ENCODE assay signal across 27 cellular contexts in genomic region chr6:19349429-19349828, GRCh38.
DNase-seq lines count a peak whose midpoint lies in the region; ATAC-seq, FAIRE-seq and TF ChIP-seq lines count a peak whose summit lies in the region.
"Had no signal": no experiment of that assay in that cellular context is flagged by ENCODE, and none has a peak within 500 bp of the region (broad histone marks: within the 10 kb centered on the region; RNA-seq: fewer than 3 reads in every experiment).

No MANE protein-coding gene starts in this region.

- TF ChIP-seq CTCF in HEK293 (tag by site-specific recombination; IDR thresholded peaks at IDR 0.05) (no peak), VCaP (conservative IDR thresholded peaks at IDR 0.05) (no peak), K562 (IDR thresholded peaks at IDR 0.05 in 2 of 3, conservative IDR thresholded peaks at IDR 0.05 in 1 of 3; ENCODE audit: insufficient read depth in 2 of 3, low read depth in 1 of 3, low read length in 3 of 3) (no peak), pancreas (IDR thresholded peaks at IDR 0.05) (no peak)

- TF ChIP-seq EP300 in K562 (IDR thresholded peaks at IDR 0.05; ENCODE audit: low read length): no peak

- 0% methylated on average over 3 of the region's 3 CpGs for WGBS in K562 (ENCODE audit: insufficient coverage, low coverage, missing lambda C conversion rate)
- 71 to 92% methylated on average over 3 of the region's 3 CpGs for WGBS in pancreas, 2 donors

- no peak for TF ChIP-seq RAD21 in K562 (CRISPR knock-in tag; conservative IDR thresholded peaks at IDR 0.05 in 1 of 2, IDR thresholded peaks at IDR 0.05 in 1 of 2)

- H3K9me1 ChIP-seq in K562 (ENCODE audit: control insufficient read depth, insufficient read depth, low read length): no peaks in the 10 kb centered on the region

- H2AFZ ChIP-seq in K562 (ENCODE audit: low read depth, low read length): no peak overlapping the region

- H3K9ac ChIP-seq in K562 (ENCODE audit: insufficient read depth in 1 of 2, low read depth in 2 of 2, low read length in 2 of 2): no peak overlapping the region
- H3K9ac ChIP-seq: BLaER1 had no signal

- no TSS peak for BruUV-seq in K562 (replicated peaks; lab: Mats Ljungman, UMichigan)

- no peaks in the 10 kb centered on the region for H4K20me1 ChIP-seq in K562 (replicated peaks; ENCODE audit: control insufficient read depth, insufficient read depth, low read length)
- H4K20me1 ChIP-seq: BLaER1 had no signal

- FAIRE-seq in K562 (lab: Jason Lieb, UNC) (no peak), pancreas (lab: Jason Lieb, UNC) (no peak)
- FAIRE-seq: A204.1, GM12878, GM12892, GM18507 had no signal

- POLR2A ChIA-PET in HEK293 (lab: Yijun Ruan, JAX): no interaction called here
- POLR2A ChIA-PET in K562 (lab: Yijun Ruan, JAX): no interaction called here

- H3K27me3 ChIP-seq in K562 (ENCODE audit: control insufficient read depth in 2 of 2, insufficient read depth in 2 of 2, low read length in 2 of 2) (no peaks in the 10 kb centered on the region), pancreas (no peaks in the 10 kb centered on the region)
- H3K27me3 ChIP-seq: BE2C, BLaER1 had no signal

- intact Hi-C loops in K562 (cut with micrococcal nuclease) (no loop called here), pancreas (cut with DNase I) (no loop called here)

- H3K4me3 ChIP-seq in HEK293 (ENCODE audit: low read depth, low read length): no peak overlapping the region
- H3K4me3 ChIP-seq in K562: no peak overlapping the region
- H3K4me3 ChIP-seq in pancreas: no peak overlapping the region
- H3K4me3 ChIP-seq: BLaER1, GM12878 had no signal

- in situ Hi-C loops in K562 (cut with MboI): no loop called here

- ATAC-seq in K562 (no peak), pancreas (no peak)
- no peak for ATAC-seq in natural killer cell treated with Interleukin-12 subunit alpha and Interleukin-12 subunit beta and Interleukin-15 and Interleukin-18, amount 100 ng/mL, for 72 hours
- ATAC-seq: GM12878 had no signal

- H3K36me3 ChIP-seq in HEK293 (ENCODE audit: control insufficient read depth in 2 of 2, insufficient read depth in 1 of 2, low read length in 2 of 2): no peaks in the 10 kb centered on the region
- H3K36me3 ChIP-seq in K562 (ENCODE audit: control insufficient read depth, insufficient read depth, low read length): no peaks in the 10 kb centered on the region
- no peaks in the 10 kb centered on the region for H3K36me3 ChIP-seq in pancreas
- H3K36me3 ChIP-seq: BE2C, BLaER1 had no signal

- H3K4me2 ChIP-seq in K562 (ENCODE audit: insufficient read depth, low read length): no peak overlapping the region
- H3K4me2 ChIP-seq: BLaER1 had no signal

- no peaks in the 10 kb centered on the region for H3K4me1 Mint-ChIP-seq in natural killer cell treated with Interleukin-12 subunit alpha and Interleukin-12 subunit beta and Interleukin-15 and Interleukin-18, amount 100 ng/mL, for 72 hours (ENCODE audit: low read depth in 2 of 2)
- H3K4me1 Mint-ChIP-seq: CD14-positive monocyte; CD4-positive, alpha-beta memory T cell; CD4-positive, CD25-positive, alpha-beta regulatory T cell; CD8-positive, alpha-beta memory T cell had no signal

- no peak for TF ChIP-seq POLR2A in K562 (conservative IDR thresholded peaks at IDR 0.05)

- no peak overlapping the region for H3K27ac ChIP-seq in HEK293 (ENCODE audit: extremely low read depth, low read depth, low read length)
- peak overlapping the region; percentile 14; the same call in 1 of the 2 replicates for H3K27ac ChIP-seq in VCaP
- no peak overlapping the region for H3K27ac ChIP-seq in K562 (ENCODE audit: extremely low read depth, low read depth, low read length)
- H3K27ac ChIP-seq in pancreas: no peak overlapping the region
- H3K27ac ChIP-seq: BLaER1 had no signal

- CTCF ChIA-PET in HEK293 (lab: Yijun Ruan, JAX) (no interaction called here), K562 (lab: Yijun Ruan, JAX; ENCODE audit: low intra/inter-chr PET ratio) (no interaction called here)

- H3K4me1 ChIP-seq in HEK293 (ENCODE audit: control insufficient read depth, insufficient read depth, low read length): no peaks in the 10 kb centered on the region; the same call in 1 of the 2 replicates
- H3K4me1 ChIP-seq in K562 (replicated peaks in 1 of 2; ENCODE audit: control insufficient read depth in 2 of 2, insufficient read depth in 2 of 2, low read length in 2 of 2): no peaks in the 10 kb centered on the region
- no peaks in the 10 kb centered on the region for H3K4me1 ChIP-seq in pancreas
- H3K4me1 ChIP-seq: BE2C, BLaER1 had no signal

- H3K27ac Mint-ChIP-seq in natural killer cell treated with Interleukin-12 subunit alpha and Interleukin-12 subunit beta and Interleukin-15 and Interleukin-18, amount 100 ng/mL, for 72 hours: no peak overlapping the region
- H3K27ac Mint-ChIP-seq: CD14-positive monocyte; CD4-positive, alpha-beta memory T cell; CD4-positive, CD25-positive, alpha-beta regulatory T cell; CD8-positive, alpha-beta memory T cell had no signal

- no peaks in the 10 kb centered on the region for H3K36me3 Mint-ChIP-seq in natural killer cell treated with Interleukin-12 subunit alpha and Interleukin-12 subunit beta and Interleukin-15 and Interleukin-18, amount 100 ng/mL, for 72 hours
- H3K36me3 Mint-ChIP-seq: CD14-positive monocyte; CD4-positive, alpha-beta memory T cell; CD4-positive, CD25-positive, alpha-beta regulatory T cell; CD8-positive, alpha-beta memory T cell had no signal

- peaks cover 11% of the 10 kb centered on the region for H3K9me3 Mint-ChIP-seq in natural killer cell treated with Interleukin-12 subunit alpha and Interleukin-12 subunit beta and Interleukin-15 and Interleukin-18, amount 100 ng/mL, for 72 hours

- H3K4me3 Mint-ChIP-seq in natural killer cell treated with Interleukin-12 subunit alpha and Interleukin-12 subunit beta and Interleukin-15 and Interleukin-18, amount 100 ng/mL, for 72 hours: no peak overlapping the region
- H3K4me3 Mint-ChIP-seq: CD14-positive monocyte; CD4-positive, alpha-beta memory T cell; CD4-positive, CD25-positive, alpha-beta regulatory T cell; CD8-positive, alpha-beta memory T cell had no signal

- H3K79me2 ChIP-seq in K562 (ENCODE audit: control insufficient read depth, insufficient read depth, low read length): no peaks in the 10 kb centered on the region

- DNase-seq in K562 (ENCODE audit: extremely low read depth in 1 of 4, low spot score in 3 of 4): no peak
- no peak for DNase-seq in natural killer cell treated with Interleukin-12 subunit alpha and Interleukin-12 subunit beta and Interleukin-15 and Interleukin-18, amount 100 ng/mL, for 72 hours (ENCODE audit: low spot score)
- DNase-seq in pancreas: no peak
- no peak for DNase-seq in SKM-1 treated with dmso at 0.1 percent for 144 hours (lab: John Stamatoyannopoulos, UW; ENCODE audit: unreplicated experiment)
- DNase-seq: 8988T; ACHN; BE2C; C1 segment of cervical spinal cord; CD4-positive, alpha-beta memory T cell; CD4-positive, CD25-positive, alpha-beta regulatory T cell; CD8-positive, alpha-beta memory T cell; COR-L47; DMS 273 treated with DMSO at 0.1 percent for 48 hours; DMS153; DMS53; DMS79; DND-41; EL; GDM1 had no signal

- H3K9me3 ChIP-seq in HEK293 (ENCODE audit: control insufficient read depth, insufficient read depth, low read depth, low read length): no peaks in the 10 kb centered on the region; the same call in 1 of the 2 replicates
- H3K9me3 ChIP-seq in K562 (replicated peaks; ENCODE audit: control insufficient read depth, insufficient read depth, low read depth, low read length): no peaks in the 10 kb centered on the region; the same call in 1 of the 2 replicates
- H3K9me3 ChIP-seq in pancreas: no peaks in the 10 kb centered on the region
- H3K9me3 ChIP-seq: BE2C had no signal

- no peaks in the 10 kb centered on the region for H3K27me3 Mint-ChIP-seq in natural killer cell treated with Interleukin-12 subunit alpha and Interleukin-12 subunit beta and Interleukin-15 and Interleukin-18, amount 100 ng/mL, for 72 hours
- H3K27me3 Mint-ChIP-seq: CD4-positive, alpha-beta memory T cell; CD4-positive, CD25-positive, alpha-beta regulatory T cell; CD8-positive, alpha-beta memory T cell had no signal

TF ChIP-seq in HEK293, 187 proteins besides CTCF, POLR2A, EP300 and RAD21:
- no peak for TF ChIP-seq ZNF626 (tag by site-specific recombination; IDR thresholded peaks at IDR 0.05)
- TF ChIP-seq ZBTB48 (tag by site-specific recombination; IDR thresholded peaks at IDR 0.05): no peak
- no peak for TF ChIP-seq HOXD13 (CRISPR knock-in tag; IDR thresholded peaks at IDR 0.05; ENCODE audit: borderline replicate concordance)
- no peak for TF ChIP-seq ZSCAN4 (tag by site-specific recombination; IDR thresholded peaks at IDR 0.05)
- TF ChIP-seq ZNF146 (tag by site-specific recombination; IDR thresholded peaks at IDR 0.05): peak; percentile 41; the same call in 1 of the 2 replicates

TF ChIP-seq in K562, 482 proteins besides CTCF, POLR2A, EP300 and RAD21:
- TF ChIP-seq ZNF146 (CRISPR knock-in tag; IDR thresholded peaks at IDR 0.05; ENCODE audit: unreplicated experiment) (peak; percentile 65), ZC3H8 (IDR thresholded peaks at IDR 0.05) (no peak), DNMT1 (IDR thresholded peaks at IDR 0.05) (no peak), RBM25 (IDR thresholded peaks at IDR 0.05; ENCODE audit: low read depth, low read length, severe bottlenecking) (peak; percentile 35)

Comparison
In these comparisons a context has a peak if more than half of its experiments do, and no peak if none do; other contexts are left out.
1. Of the 44 proteins assayed by ChIP-seq in both K562 and HEK293: peak only in K562: none; only in HEK293: none; in both: ZNF146; in neither: 43.